1 cellular context compared by ENCODE assay signal in the genomic region with DNA sequence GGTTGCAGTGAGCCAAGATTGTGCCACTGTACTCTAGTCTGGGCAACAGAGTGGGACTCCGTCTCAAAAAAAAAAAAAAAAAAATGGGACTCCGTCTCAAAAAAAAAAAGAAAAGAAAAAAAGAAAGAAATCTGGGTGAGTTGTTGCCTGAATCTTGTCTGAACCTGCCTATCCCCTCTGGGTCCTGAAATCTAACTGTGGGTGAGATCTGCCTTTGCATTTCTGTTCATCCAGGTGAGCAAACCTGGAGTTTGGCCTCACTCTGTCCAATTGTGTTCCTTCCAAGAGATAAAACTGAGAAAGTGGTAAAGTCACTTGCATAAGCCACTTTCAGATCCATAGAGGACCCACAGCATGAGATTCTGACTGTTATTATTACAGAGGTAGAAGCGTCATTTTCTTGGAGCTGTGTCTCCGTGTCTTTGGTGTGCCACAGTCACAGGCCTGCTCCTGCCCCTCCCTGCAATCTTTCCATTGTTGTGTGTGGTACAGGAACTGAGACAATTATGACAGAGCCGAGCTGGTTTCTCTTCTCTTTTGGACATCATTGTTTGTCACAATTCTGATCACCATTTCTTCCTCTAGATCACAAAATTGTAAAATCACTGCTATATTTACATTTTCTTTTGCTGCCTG.
TF ChIP-seq lines count a peak whose summit lies in the region.

No MANE protein-coding gene starts in this region.

TF ChIP-seq in GM23338, 12 proteins besides CTCF, POLR2A, EP300 and RAD21 (continued from another document):
- TF ChIP-seq, protein P1, sequence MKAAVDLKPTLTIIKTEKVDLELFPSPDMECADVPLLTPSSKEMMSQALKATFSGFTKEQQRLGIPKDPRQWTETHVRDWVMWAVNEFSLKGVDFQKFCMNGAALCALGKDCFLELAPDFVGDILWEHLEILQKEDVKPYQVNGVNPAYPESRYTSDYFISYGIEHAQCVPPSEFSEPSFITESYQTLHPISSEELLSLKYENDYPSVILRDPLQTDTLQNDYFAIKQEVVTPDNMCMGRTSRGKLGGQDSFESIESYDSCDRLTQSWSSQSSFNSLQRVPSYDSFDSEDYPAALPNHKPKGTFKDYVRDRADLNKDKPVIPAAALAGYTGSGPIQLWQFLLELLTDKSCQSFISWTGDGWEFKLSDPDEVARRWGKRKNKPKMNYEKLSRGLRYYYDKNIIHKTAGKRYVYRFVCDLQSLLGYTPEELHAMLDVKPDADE (IDR thresholded peaks at IDR 0.05) = no peak
- TF ChIP-seq ZNF114 (CRISPR knock-in tag; IDR thresholded peaks at IDR 0.05) = no peak
TF ChIP-seq in GM23338: peak in this region for 0.
